ENCODE assay signal across 10 cellular contexts in the genomic region with DNA sequence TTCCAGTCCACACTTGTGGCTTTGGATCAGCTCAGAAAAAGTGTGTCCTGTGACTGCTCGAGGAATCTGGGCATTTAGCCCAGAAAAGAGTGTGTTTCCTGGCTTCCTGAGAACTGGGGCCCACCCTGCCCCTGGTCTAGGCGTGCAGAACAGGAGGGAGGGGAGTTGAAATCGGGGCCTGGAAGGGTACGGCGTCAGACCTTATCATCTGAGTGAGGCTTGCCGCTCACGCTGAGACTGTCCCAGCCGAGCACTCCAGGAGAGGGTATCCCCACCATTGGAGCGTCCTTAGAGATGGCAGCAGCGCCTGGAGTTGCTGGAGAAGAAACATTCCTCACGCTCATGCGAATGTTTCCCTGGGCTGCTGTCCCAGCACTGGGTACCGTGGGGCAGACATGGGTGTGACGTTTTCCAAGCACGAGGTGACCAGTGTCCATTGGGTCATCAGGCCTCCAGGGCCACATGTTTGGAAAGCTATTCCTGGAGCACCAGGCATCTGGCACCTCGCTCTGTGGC. TPM values are rescaled to one million over a fixed set of nuclear protein-coding genes. Genes with fewer than 3 reads are reported as not detected.
DNase-seq lines count a peak whose midpoint lies in the region; ATAC-seq and TF ChIP-seq lines count a peak whose summit lies in the region.
"Had no signal": no experiment of that assay in that cellular context is flagged by ENCODE, and none has a peak within 500 bp of the region (broad histone marks: within the 10 kb centered on the region; RNA-seq: fewer than 3 reads in every experiment).

No MANE protein-coding gene starts in this region.

- peak; percentile 12 for ATAC-seq in lung (ENCODE audit: insufficient read depth, low FRiP score)
- ATAC-seq in HG03442 (IDR thresholded peaks at IDR 0.05; ENCODE audit: unreplicated experiment) = no peak

- H3K4me3 ChIP-seq in duodenal mucosa (ENCODE audit: low read depth in 1 of 2, low read length in 2 of 2) (no peak overlapping the region), lung (no peak overlapping the region), tibial artery (peak overlapping the region; percentile 1 to 14)

- intact Hi-C loops in tibial artery (cut with DNase I; ENCODE audit: low total_unique reads) = no loop called here

- H3K9me3 ChIP-seq in duodenal mucosa (ENCODE audit: control insufficient read depth in 1 of 2, low read length in 2 of 2) (no peaks in the 10 kb centered on the region), lung (ENCODE audit: control insufficient read depth in 2 of 2, insufficient read depth in 1 of 2, low read length in 1 of 2) (no peaks in the 10 kb centered on the region), tibial artery (no peaks in the 10 kb centered on the region)

- DNase-seq in Kasumi-1 (lab: John Stamatoyannopoulos, UW) (peak; percentile 71 to 73), lung (ENCODE audit: low spot score) (no peak), tibial artery (peak; percentile 78 to 96), middle frontal gyrus (ENCODE audit: extremely low spot score, low spot score) (no peak)
- DNase-seq in activated CD4-positive, alpha-beta T cell treated with anti-CD3 and anti-CD28 coated beads for 48 hours = no peak
- no peak for DNase-seq in stimulated activated CD4-positive, alpha-beta T cell treated with anti-CD3 and anti-CD28 coated beads, Interleukin-4, amount 100 ng/mL, for 4 hours
- DNase-seq: activated CD4-positive, alpha-beta memory T cell treated with anti-CD3 and anti-CD28 coated beads for 36 hours; stimulated activated CD4-positive, alpha-beta T cell treated with anti-CD3 and anti-CD28 coated beads, Interleukin-1b, Interleukin-23, amount 100 ng/mL, for 48 hours had no signal

- no peak for TF ChIP-seq CTCF in lung (IDR thresholded peaks at IDR 0.05; ENCODE audit: control extremely low read depth, extremely low read depth)
- no peak for TF ChIP-seq CTCF in tibial artery (IDR thresholded peaks at IDR 0.05)

- H3K4me1 ChIP-seq in duodenal mucosa (ENCODE audit: control insufficient read depth in 1 of 2, insufficient read depth in 2 of 2, low read length in 2 of 2) (peaks cover 51 to 66% of the 10 kb centered on the region in 2 donors), lung (ENCODE audit: control insufficient read depth in 2 of 2, insufficient read depth in 2 of 2, low read length in 2 of 2) (peaks cover 10 to 51% of the 10 kb centered on the region in 2 donors), tibial artery (peaks cover 8 to 93% (median 76%) of the 10 kb centered on the region in 4 donors)

- H3K36me3 ChIP-seq in duodenal mucosa (ENCODE audit: control insufficient read depth in 1 of 2, insufficient read depth in 2 of 2, low read length in 2 of 2) (peaks cover 0 to 4% of the 10 kb centered on the region in 2 donors), lung (ENCODE audit: control insufficient read depth in 2 of 2, insufficient read depth in 2 of 2, low read length in 2 of 2) (no peaks in the 10 kb centered on the region), tibial artery (no peaks in the 10 kb centered on the region)

- peak overlapping the region; percentile 70 for H3K27ac ChIP-seq in duodenal mucosa (ENCODE audit: low read depth, low read length)
- peak overlapping the region in 1 of 2 donors; percentile 86 for H3K27ac ChIP-seq in lung (ENCODE audit: low read depth in 1 of 2, low read length in 1 of 2)
- H3K27ac ChIP-seq in tibial artery = peak overlapping the region; percentile 93

- H3K9ac ChIP-seq in duodenal mucosa (ENCODE audit: low read depth in 1 of 2, low read length in 2 of 2) = peak overlapping the region in 1 of 2 donors; percentile 39

- H3K27me3 ChIP-seq in duodenal mucosa (ENCODE audit: control insufficient read depth in 1 of 2, insufficient read depth in 2 of 2, low read length in 2 of 2) (no peaks in the 10 kb centered on the region), lung (ENCODE audit: control insufficient read depth, insufficient read depth) (no peaks in the 10 kb centered on the region), tibial artery (no peaks in the 10 kb centered on the region)

- WGBS in lung, 2 donors = 24 to 39% methylated on average over 16 of the region's 16 CpGs

RNA-seq across cellular contexts. Expression of gene NEK6, which starts 22.5 kb away (rescaled TPM):
- total RNA-seq in lung = 10 to 100 TPM; 49.1 to 86.2 TPM
- 10 to 100 TPM; 19.0 to 57.2 TPM for polyA plus RNA-seq in lung

Comparison
In these comparisons a context has a peak if more than half of its experiments do, and no peak if none do; other contexts are left out.
1. DNase-seq: peak in Kasumi-1 (2 of 2) and tibial artery (2 of 2); none in lung (single experiment), activated CD4-positive, alpha-beta T cell treated with anti-CD3 and anti-CD28 coated beads for 48 hours (single experiment), middle frontal gyrus (single experiment) and stimulated activated CD4-positive, alpha-beta T cell treated with anti-CD3 and anti-CD28 coated beads, Interleukin-4, amount 100 ng/mL, for 4 hours (0 of 2).
2. H3K4me3 ChIP-seq: peak in tibial artery (2 of 2); none in duodenal mucosa (0 of 2) and lung (single experiment).